Comparison of ENCODE assay signal across 8 cellular contexts in genomic region chr12:104136577-104136976, GRCh38. TPM values are rescaled to one million over a fixed set of nuclear protein-coding genes. Genes with fewer than 3 reads are reported as not detected.
DNase-seq lines count a peak whose midpoint lies in the region; ATAC-seq and TF ChIP-seq lines count a peak whose summit lies in the region.

No MANE protein-coding gene starts in this region.

- peaks cover 25% of the 10 kb centered on the region for H3K36me3 ChIP-seq in adipocyte (ENCODE audit: control insufficient read depth, insufficient read depth, low read length, severe bottlenecking)
- peaks cover 0 to 7% of the 10 kb centered on the region in 2 donors for H3K36me3 ChIP-seq in left lung

- peak overlapping the region; percentile 87 to 88 for H3K27ac ChIP-seq in left lung

- H3K27ac Mint-ChIP-seq in activated naive CD4-positive, alpha-beta T cell treated with anti-CD3 and anti-CD28 coated beads for 36 hours: peak overlapping the region; percentile 84
- H3K27ac Mint-ChIP-seq in type B pancreatic cell: peak overlapping the region; percentile 91

- intact Hi-C loops in activated naive CD4-positive, alpha-beta T cell treated with anti-CD3 and anti-CD28 coated beads for 36 hours (cut with micrococcal nuclease): loop anchor here (2.0 to 5.0 kb wide), 3 partner anchors 82 to 1101 kb away; partner anchors contain the start of gene APPL2
- intact Hi-C loops in left lung (cut with DNase I): no loop called here

- DNase-seq in activated naive CD4-positive, alpha-beta T cell treated with anti-CD3 and anti-CD28 coated beads for 36 hours: no peak
- no peak for DNase-seq in activated naive CD4-positive, alpha-beta T cell treated with Interleukin-2 at 50 U/mL for 16 hours
- peak; percentile 54 for DNase-seq in adipocyte (ENCODE audit: low read depth)
- DNase-seq in left lung: no peak
- DNase-seq in type B pancreatic cell (ENCODE audit: extremely low spot score, unreplicated experiment): no peak
- no peak for DNase-seq in NCI-H1105 treated with DMSO at 0.1 percent for 48 hours (lab: John Stamatoyannopoulos, UW)

- no peak for TF ChIP-seq CTCF in left lung (IDR thresholded peaks at IDR 0.05)
- TF ChIP-seq CTCF in type B pancreatic cell (conservative IDR thresholded peaks at IDR 0.05): no peak

- H3K9me3 Mint-ChIP-seq in activated naive CD4-positive, alpha-beta T cell treated with anti-CD3 and anti-CD28 coated beads for 36 hours: no peaks in the 10 kb centered on the region
- H3K9me3 Mint-ChIP-seq in type B pancreatic cell: no peaks in the 10 kb centered on the region

- ATAC-seq in left lung: no peak
- no peak for ATAC-seq in HG02798 (IDR thresholded peaks at IDR 0.05; ENCODE audit: poor library complexity, unreplicated experiment)
- no peak for ATAC-seq in HG03039 (IDR thresholded peaks at IDR 0.05; ENCODE audit: unreplicated experiment)

- H3K9ac ChIP-seq in adipocyte (ENCODE audit: low read length): peak overlapping the region; percentile 90

- H3K27me3 ChIP-seq in adipocyte (replicated peaks; ENCODE audit: control insufficient read depth, insufficient read depth, low read length) (no peaks in the 10 kb centered on the region), left lung (no peaks in the 10 kb centered on the region)

- peaks cover 7% of the 10 kb centered on the region for H3K36me3 Mint-ChIP-seq in activated naive CD4-positive, alpha-beta T cell treated with anti-CD3 and anti-CD28 coated beads for 36 hours (ENCODE audit: low read depth)
- no peaks in the 10 kb centered on the region for H3K36me3 Mint-ChIP-seq in type B pancreatic cell

- H3K9me3 ChIP-seq in adipocyte (ENCODE audit: control insufficient read depth, low read length) (no peaks in the 10 kb centered on the region), left lung (no peaks in the 10 kb centered on the region)

- peak overlapping the region; percentile 90 for H3K4me3 ChIP-seq in adipocyte (ENCODE audit: low read length)
- peak overlapping the region; percentile 62 to 67 for H3K4me3 ChIP-seq in left lung

- peak overlapping the region; percentile 84 for H3K4me3 Mint-ChIP-seq in activated naive CD4-positive, alpha-beta T cell treated with anti-CD3 and anti-CD28 coated beads for 36 hours
- peak overlapping the region; percentile 94 for H3K4me3 Mint-ChIP-seq in type B pancreatic cell

- H3K4me1 ChIP-seq in adipocyte (ENCODE audit: control insufficient read depth, insufficient read depth, low read length) (peaks cover 38% of the 10 kb centered on the region), left lung (peaks cover 15 to 54% of the 10 kb centered on the region in 2 donors)

- CTCF ChIA-PET in activated naive CD4-positive, alpha-beta T cell treated with anti-CD3 and anti-CD28 coated beads for 36 hours (lab: Charles Lee): interaction anchor here (0.6 kb wide), 1 partner anchor 9 kb away, joined by 3 read pairs; no protein-coding TSS in a partner anchor

- peaks cover 23% of the 10 kb centered on the region for H3K4me1 Mint-ChIP-seq in activated naive CD4-positive, alpha-beta T cell treated with anti-CD3 and anti-CD28 coated beads for 36 hours (ENCODE audit: low read depth)
- H3K4me1 Mint-ChIP-seq in type B pancreatic cell (ENCODE audit: unreplicated experiment): peaks cover 24% of the 10 kb centered on the region

- H3K27me3 Mint-ChIP-seq in activated naive CD4-positive, alpha-beta T cell treated with anti-CD3 and anti-CD28 coated beads for 36 hours (ENCODE audit: low read depth): no peaks in the 10 kb centered on the region
- no peaks in the 10 kb centered on the region for H3K27me3 Mint-ChIP-seq in type B pancreatic cell

RNA-seq across cellular contexts. Expression of gene NFYB, which starts 1.4 kb away (rescaled TPM):
- 10 to 100 TPM; 23.3 to 28.3 TPM for total RNA-seq in activated naive CD4-positive, alpha-beta T cell treated with anti-CD3 and anti-CD28 coated beads for 36 hours
- total RNA-seq in left lung: 10 to 100 TPM; 25.0 to 29.8 TPM
- total RNA-seq in type B pancreatic cell (ENCODE audit: low replicate concordance): 23.0 and 36.4 TPM in 2 replicates
